In the genomic region with DNA sequence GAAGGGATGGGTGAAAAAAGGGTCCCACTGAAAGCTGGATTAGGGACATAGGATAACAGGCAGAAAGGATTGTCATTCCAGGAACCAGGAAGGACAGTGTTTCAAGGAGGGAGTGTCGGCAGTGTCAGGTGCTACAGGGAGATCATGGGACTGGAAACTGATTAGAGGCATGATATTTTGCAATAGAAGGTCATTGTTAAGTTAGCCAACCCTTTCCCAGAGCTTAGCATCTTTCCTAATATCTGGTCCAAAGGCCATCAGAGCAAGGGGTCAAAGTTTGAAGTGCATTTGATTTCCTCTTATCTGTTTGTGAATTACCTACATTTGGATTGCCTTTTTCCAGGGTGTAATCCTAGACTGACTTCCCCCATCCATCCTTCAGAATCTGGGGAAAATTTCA, we compare ENCODE assay signal across 22 cellular contexts.
"Had no signal": no experiment of that assay in that cellular context is flagged by ENCODE, and none has a peak within 500 bp of the region (broad histone marks: within the 10 kb centered on the region; RNA-seq: fewer than 3 reads in every experiment).

No MANE protein-coding gene starts in this region.

- H3K4me3 ChIP-seq: dorsolateral prefrontal cortex, heart left ventricle, left ventricle myocardium inferior, lung, sigmoid colon, skin epidermis, tibial artery, upper lobe of left lung, vagina had no signal

- H3K27me3 Mint-ChIP-seq: naive B cell; stimulated activated naive CD8-positive, alpha-beta T cell treated with anti-CD3 and anti-CD28 coated beads, Interleukin-15, Interleukin-2, amounts not matched to agents 100 ng/mL and 50 ng/mL, for 24 hours had no signal

- FAIRE-seq: frontal cortex, islet of Langerhans had no signal

- ATAC-seq: esophagus mucosa, heart left ventricle had no signal

- DNase-seq: cortex of kidney; dorsolateral prefrontal cortex; effector CD8-positive, alpha-beta T cell; heart left ventricle; hypothalamus; left ventricle myocardium inferior; mesenchymal stem cell; midbrain; naive B cell; posterior cingulate gyrus; sigmoid colon; stimulated activated CD4-positive, alpha-beta T cell treated with anti-CD3 and anti-CD28 coated beads, Interleukin-12 subunit alpha, Interleukin-12 subunit beta, amount 100 ng/mL, for 4 hours; stimulated activated CD4-positive, alpha-beta T cell treated with anti-CD3 and anti-CD28 coated beads, Interleukin-2, amount 100 ng/mL, for 48 hours; tibial artery; upper lobe of left lung had no signal

- H3K36me3 ChIP-seq: left ventricle myocardium inferior, sigmoid colon, tibial artery, upper lobe of left lung, vagina had no signal

- H3K9me3 Mint-ChIP-seq: stimulated activated naive CD8-positive, alpha-beta T cell treated with anti-CD3 and anti-CD28 coated beads, Interleukin-15, Interleukin-2, amounts not matched to agents 100 ng/mL and 50 ng/mL, for 24 hours had no signal

- H3K4me3 Mint-ChIP-seq: naive B cell; stimulated activated naive CD8-positive, alpha-beta T cell treated with anti-CD3 and anti-CD28 coated beads, Interleukin-15, Interleukin-2, amounts not matched to agents 100 ng/mL and 50 ng/mL, for 24 hours had no signal

- H3K27ac ChIP-seq: dorsolateral prefrontal cortex, heart left ventricle, left ventricle myocardium inferior, sigmoid colon, skin epidermis, tibial artery, upper lobe of left lung, vagina had no signal

- H3K9me3 ChIP-seq: heart left ventricle, left ventricle myocardium inferior, sigmoid colon, tibial artery, upper lobe of left lung, vagina had no signal

- H3K4me1 ChIP-seq: left ventricle myocardium inferior, sigmoid colon, tibial artery, upper lobe of left lung, vagina had no signal

- H3K27me3 ChIP-seq: heart left ventricle, upper lobe of left lung, vagina had no signal

- H3K27ac Mint-ChIP-seq: stimulated activated naive CD8-positive, alpha-beta T cell treated with anti-CD3 and anti-CD28 coated beads, Interleukin-15, Interleukin-2, amounts not matched to agents 100 ng/mL and 50 ng/mL, for 24 hours had no signal
